8 cellular contexts compared by ENCODE assay signal in genomic region chr10:78029294-78030226, GRCh38. TPM values are rescaled to one million over a fixed set of nuclear protein-coding genes. Genes with fewer than 3 reads are reported as not detected.
DNase-seq lines count a peak whose midpoint lies in the region; ATAC-seq lines count a peak whose summit lies in the region.

Gene POLR3A, minus strand, starts transcription at chr10:78029515. Its CDS starts 108 bp downstream, at chr10:78029407.

- H3K79me2 ChIP-seq in GM23248 (ENCODE audit: insufficient read depth) = peaks cover 35% of the 10 kb centered on the region

- peak within 1 kb of the TSS; percentile 95 for H3K4me2 ChIP-seq in GM23248 (ENCODE audit: unreplicated experiment)

- peak within 1 kb of the TSS; percentile 98 for H2AFZ ChIP-seq in GM23248

- H3K27me3 ChIP-seq in GM23248 (replicated peaks; ENCODE audit: insufficient read depth) = no peaks in the 10 kb centered on the region

- H3K4me1 Mint-ChIP-seq in activated T-helper 17 cell treated with anti-CD3 and anti-CD28 coated beads, Interleukin-2, amount 50 U/mL, for 72 hours = peaks cover 26% of the 10 kb centered on the region
- H3K4me1 Mint-ChIP-seq in natural killer cell treated with Interleukin-12 subunit alpha and Interleukin-12 subunit beta and Interleukin-15 and Interleukin-18, amount 100 ng/mL, for 72 hours (ENCODE audit: low read depth in 2 of 2) = peaks cover 34 to 36% of the 10 kb centered on the region in 2 donors

- H3K4me3 ChIP-seq in GM23248 = peak within 1 kb of the TSS; percentile 91

- peaks cover 35% of the 10 kb centered on the region for H3K4me1 ChIP-seq in GM23248 (ENCODE audit: insufficient read depth)

- peak within 1 kb of the TSS; percentile 94 for H3K4me3 Mint-ChIP-seq in activated T-helper 17 cell treated with anti-CD3 and anti-CD28 coated beads, Interleukin-2, amount 50 U/mL, for 72 hours
- peak within 1 kb of the TSS; percentile 98 for H3K4me3 Mint-ChIP-seq in natural killer cell treated with Interleukin-12 subunit alpha and Interleukin-12 subunit beta and Interleukin-15 and Interleukin-18, amount 100 ng/mL, for 72 hours

- DNase-seq in EH (ENCODE audit: low read depth) = peak; percentile 97
- DNase-seq in GM23248 = peak; percentile 99
- DNase-seq in LHCN-M2 (ENCODE audit: low read depth) = peak; percentile 99
- peak; percentile 92 for DNase-seq in RPMI8226
- peak; percentile 98 for DNase-seq in fibroblast of peridontal ligament (ENCODE audit: extremely low read depth)
- DNase-seq in natural killer cell treated with Interleukin-12 subunit alpha and Interleukin-12 subunit beta and Interleukin-15 and Interleukin-18, amount 100 ng/mL, for 72 hours (ENCODE audit: low spot score) = peak; percentile 94
- DNase-seq in stimulated activated naive CD8-positive, alpha-beta T cell treated with anti-CD3 and anti-CD28 coated beads, Interleukin-15, Interleukin-2, amounts not matched to agents 100 U/mL and 50 U/mL, for 24 hours = peak; percentile 91

- no peaks in the 10 kb centered on the region for H3K9me3 Mint-ChIP-seq in activated T-helper 17 cell treated with anti-CD3 and anti-CD28 coated beads, Interleukin-2, amount 50 U/mL, for 72 hours
- no peaks in the 10 kb centered on the region for H3K9me3 Mint-ChIP-seq in natural killer cell treated with Interleukin-12 subunit alpha and Interleukin-12 subunit beta and Interleukin-15 and Interleukin-18, amount 100 ng/mL, for 72 hours

- H3K36me3 Mint-ChIP-seq in activated T-helper 17 cell treated with anti-CD3 and anti-CD28 coated beads, Interleukin-2, amount 50 U/mL, for 72 hours (ENCODE audit: low read depth) = peaks cover 45% of the 10 kb centered on the region
- peaks cover 28% of the 10 kb centered on the region for H3K36me3 Mint-ChIP-seq in natural killer cell treated with Interleukin-12 subunit alpha and Interleukin-12 subunit beta and Interleukin-15 and Interleukin-18, amount 100 ng/mL, for 72 hours

- in situ Hi-C loops in GM23248 (cut with MboI) = no loop called here

- H3K36me3 ChIP-seq in GM23248 (ENCODE audit: low read depth) = peaks cover 10% of the 10 kb centered on the region

- peak; percentile 70 for ATAC-seq in activated T-helper 17 cell treated with anti-CD3 and anti-CD28 coated beads, Interleukin-2, amount 50 U/mL, for 72 hours (replicated peaks)
- peak; percentile 79 to 83 for ATAC-seq in natural killer cell treated with Interleukin-12 subunit alpha and Interleukin-12 subunit beta and Interleukin-15 and Interleukin-18, amount 100 ng/mL, for 72 hours
- peak; percentile 61 for ATAC-seq in stimulated activated naive CD8-positive, alpha-beta T cell treated with anti-CD3 and anti-CD28 coated beads, Interleukin-15, Interleukin-2, amounts not matched to agents 100 U/mL and 50 U/mL, for 24 hours

- H3K27ac Mint-ChIP-seq in activated T-helper 17 cell treated with anti-CD3 and anti-CD28 coated beads, Interleukin-2, amount 50 U/mL, for 72 hours = peak within 1 kb of the TSS; percentile 97
- H3K27ac Mint-ChIP-seq in natural killer cell treated with Interleukin-12 subunit alpha and Interleukin-12 subunit beta and Interleukin-15 and Interleukin-18, amount 100 ng/mL, for 72 hours = peak within 1 kb of the TSS; percentile 97 to 99

- H3K9me3 ChIP-seq in GM23248 (ENCODE audit: low read depth) = no peaks in the 10 kb centered on the region

- H3K9me2 ChIP-seq in GM23248 (ENCODE audit: insufficient read depth) = no peaks in the 10 kb centered on the region

- peaks cover 49% of the 10 kb centered on the region for H3F3A ChIP-seq in GM23248 (ENCODE audit: insufficient read depth)

- no peaks in the 10 kb centered on the region for H3K27me3 Mint-ChIP-seq in activated T-helper 17 cell treated with anti-CD3 and anti-CD28 coated beads, Interleukin-2, amount 50 U/mL, for 72 hours
- no peaks in the 10 kb centered on the region for H3K27me3 Mint-ChIP-seq in natural killer cell treated with Interleukin-12 subunit alpha and Interleukin-12 subunit beta and Interleukin-15 and Interleukin-18, amount 100 ng/mL, for 72 hours

- 1% methylated on average over 35 of the region's 35 CpGs for WGBS in GM23248 (ENCODE audit: low coverage in 1 of 2, low lambda C conversion rate in 2 of 2, missing lambda C conversion rate in 2 of 2), 2 experiments

- peak within 1 kb of the TSS; percentile 81 for H3K27ac ChIP-seq in GM23248

- H4K20me1 ChIP-seq in GM23248 (ENCODE audit: insufficient read depth) = no peaks in the 10 kb centered on the region

- H3K9ac ChIP-seq in GM23248 = peak within 1 kb of the TSS; percentile 92

RNA-seq across cellular contexts. Expression of gene POLR3A, which starts in this region (rescaled TPM):
- 9.2 and 9.6 TPM in 2 replicates for total RNA-seq in GM23248 (2014; rRNA removed; shearing (Covaris generic))
- polyA plus RNA-seq in GM23248 (2016; fragmentation: Nextera tagmentation; extraction: Ambion mirVana) = 11.9 and 12.8 TPM in 2 replicates
- 14.9 and 15.3 TPM in 2 replicates for total RNA-seq in LHCN-M2 (2014; rRNA removed)
- polyA plus RNA-seq in LHCN-M2 (2012) = 9.7 TPM
- total RNA-seq in activated T-helper 17 cell treated with anti-CD3 and anti-CD28 coated beads, Interleukin-2, amount 50 U/mL, for 72 hours = 10 to 100 TPM; 16.0 to 24.2 TPM
- total RNA-seq in natural killer cell treated with Interleukin-12 subunit alpha and Interleukin-12 subunit beta and Interleukin-15 and Interleukin-18, amount 100 ng/mL, for 72 hours = 10 to 100 TPM; 33.7 to 45.3 TPM

Comparison
In these comparisons a context has a peak if more than half of its experiments do, and no peak if none do; other contexts are left out.
1. Peak in every context shown above with its lines: DNase-seq, ATAC-seq, H3K4me3 ChIP-seq and H3K27ac ChIP-seq.